Comparison of ENCODE assay signal across 1 cellular context in the genomic region with DNA sequence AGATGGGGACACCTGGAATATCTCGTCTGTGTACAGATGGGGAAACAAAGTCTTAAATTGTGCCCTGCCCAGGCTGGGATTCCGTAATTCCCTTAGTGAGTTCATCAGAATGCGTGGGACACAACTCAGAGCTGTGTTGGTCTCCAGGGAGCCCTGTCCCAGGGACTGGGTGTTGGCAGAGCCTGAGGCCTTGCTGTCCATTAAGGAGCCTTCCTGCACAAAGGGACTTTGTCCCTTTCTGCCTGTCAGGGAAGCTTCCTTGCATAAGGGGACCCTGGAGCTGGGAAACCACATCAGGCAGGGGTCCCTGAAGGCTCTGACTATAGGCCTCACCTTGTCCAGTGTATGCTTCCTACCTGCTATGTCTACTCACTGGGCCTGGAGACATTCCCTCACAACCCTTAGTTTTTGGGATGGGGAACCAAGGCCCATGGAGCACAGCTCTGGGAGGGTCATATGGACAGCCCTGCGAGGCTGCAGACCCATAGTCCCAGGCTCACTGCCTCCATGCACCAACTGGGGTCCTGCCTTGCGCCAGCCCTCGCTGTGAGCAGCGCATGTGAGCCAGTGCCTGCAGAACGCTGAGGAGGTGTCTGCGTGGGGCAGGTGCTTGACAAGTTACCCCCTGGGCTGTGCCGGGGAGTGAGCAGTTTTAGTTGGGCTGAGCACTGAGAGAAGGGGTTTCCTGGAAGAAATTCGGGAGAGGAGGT.
TF ChIP-seq lines count a peak whose summit lies in the region.

No MANE protein-coding gene starts in this region.

TF ChIP-seq in K562, 482 proteins besides CTCF, POLR2A, EP300 and RAD21:
- no peak for TF ChIP-seq GMEB1 (CRISPR knock-in tag; IDR thresholded peaks at IDR 0.05)
- no peak for TF ChIP-seq MBD2 (IDR thresholded peaks at IDR 0.05; ENCODE audit: borderline replicate concordance, low read depth)
- no peak for TF ChIP-seq SLC30A9 (CRISPR knock-in tag; IDR thresholded peaks at IDR 0.05)
- TF ChIP-seq ZNF408 (CRISPR knock-in tag; IDR thresholded peaks at IDR 0.05; ENCODE audit: low read depth): no peak
- TF ChIP-seq, protein P1, sequence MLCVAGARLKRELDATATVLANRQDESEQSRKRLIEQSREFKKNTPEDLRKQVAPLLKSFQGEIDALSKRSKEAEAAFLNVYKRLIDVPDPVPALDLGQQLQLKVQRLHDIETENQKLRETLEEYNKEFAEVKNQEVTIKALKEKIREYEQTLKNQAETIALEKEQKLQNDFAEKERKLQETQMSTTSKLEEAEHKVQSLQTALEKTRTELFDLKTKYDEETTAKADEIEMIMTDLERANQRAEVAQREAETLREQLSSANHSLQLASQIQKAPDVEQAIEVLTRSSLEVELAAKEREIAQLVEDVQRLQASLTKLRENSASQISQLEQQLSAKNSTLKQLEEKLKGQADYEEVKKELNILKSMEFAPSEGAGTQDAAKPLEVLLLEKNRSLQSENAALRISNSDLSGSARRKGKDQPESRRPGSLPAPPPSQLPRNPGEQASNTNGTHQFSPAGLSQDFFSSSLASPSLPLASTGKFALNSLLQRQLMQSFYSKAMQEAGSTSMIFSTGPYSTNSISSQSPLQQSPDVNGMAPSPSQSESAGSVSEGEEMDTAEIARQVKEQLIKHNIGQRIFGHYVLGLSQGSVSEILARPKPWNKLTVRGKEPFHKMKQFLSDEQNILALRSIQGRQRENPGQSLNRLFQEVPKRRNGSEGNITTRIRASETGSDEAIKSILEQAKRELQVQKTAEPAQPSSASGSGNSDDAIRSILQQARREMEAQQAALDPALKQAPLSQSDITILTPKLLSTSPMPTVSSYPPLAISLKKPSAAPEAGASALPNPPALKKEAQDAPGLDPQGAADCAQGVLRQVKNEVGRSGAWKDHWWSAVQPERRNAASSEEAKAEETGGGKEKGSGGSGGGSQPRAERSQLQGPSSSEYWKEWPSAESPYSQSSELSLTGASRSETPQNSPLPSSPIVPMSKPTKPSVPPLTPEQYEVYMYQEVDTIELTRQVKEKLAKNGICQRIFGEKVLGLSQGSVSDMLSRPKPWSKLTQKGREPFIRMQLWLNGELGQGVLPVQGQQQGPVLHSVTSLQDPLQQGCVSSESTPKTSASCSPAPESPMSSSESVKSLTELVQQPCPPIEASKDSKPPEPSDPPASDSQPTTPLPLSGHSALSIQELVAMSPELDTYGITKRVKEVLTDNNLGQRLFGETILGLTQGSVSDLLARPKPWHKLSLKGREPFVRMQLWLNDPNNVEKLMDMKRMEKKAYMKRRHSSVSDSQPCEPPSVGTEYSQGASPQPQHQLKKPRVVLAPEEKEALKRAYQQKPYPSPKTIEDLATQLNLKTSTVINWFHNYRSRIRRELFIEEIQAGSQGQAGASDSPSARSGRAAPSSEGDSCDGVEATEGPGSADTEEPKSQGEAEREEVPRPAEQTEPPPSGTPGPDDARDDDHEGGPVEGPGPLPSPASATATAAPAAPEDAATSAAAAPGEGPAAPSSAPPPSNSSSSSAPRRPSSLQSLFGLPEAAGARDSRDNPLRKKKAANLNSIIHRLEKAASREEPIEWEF (CRISPR knock-in tag; IDR thresholded peaks at IDR 0.05): no peak
- no peak for TF ChIP-seq ZNF764 (CRISPR knock-in tag; IDR thresholded peaks at IDR 0.05; ENCODE audit: low read depth)
- no peak for TF ChIP-seq L3MBTL2 (IDR thresholded peaks at IDR 0.05)
- TF ChIP-seq CBX2 (IDR thresholded peaks at IDR 0.05; ENCODE audit: insufficient read depth, low read length, poor library complexity, severe bottlenecking): no peak
- TF ChIP-seq U2AF2 (optimal IDR thresholded peaks at IDR 0.05; ENCODE audit: low read depth, low read length): no peak
TF ChIP-seq in K562: peak in this region for 0.
